1 cellular context compared by ENCODE assay signal in genomic region chr12:95942532-95943230, GRCh38.
A peak's percentile ranks its signal among the peaks of the same experiment; 100 is the strongest.
TF ChIP-seq lines count a peak whose summit lies in the region.

CCDC38 (minus strand) TSS chr12:95942614; CDS start chr12:95936509, 6,105 bp downstream.

TF ChIP-seq in HepG2, 621 proteins besides CTCF, POLR2A, EP300 and RAD21 (continued from another document and continues in another):
- TF ChIP-seq RNF219 (CRISPR knock-in tag; IDR thresholded peaks at IDR 0.05) (no peak), POLR2G (IDR thresholded peaks at IDR 0.05; ENCODE audit: low read depth, low read length) (peak; percentile 73), THAP8 (CRISPR knock-in tag; IDR thresholded peaks at IDR 0.05; ENCODE audit: borderline replicate concordance) (peak; percentile 70; the same call in 1 of the 2 replicates), ZNF576 (CRISPR knock-in tag; IDR thresholded peaks at IDR 0.05) (no peak), PATZ1 (CRISPR knock-in tag; IDR thresholded peaks at IDR 0.05) (peak; percentile 62), REL (CRISPR knock-in tag; conservative IDR thresholded peaks at IDR 0.05) (0 out of 2 replicates have a peak, but pooled peaks have one; percentile 3), FOXK1 (CRISPR knock-in tag; IDR thresholded peaks at IDR 0.05; ENCODE audit: borderline replicate concordance, low read depth) (0 out of 2 replicates have a peak, but pooled peaks have one; percentile 24), NR2F6 (IDR thresholded peaks at IDR 0.05) (peak; percentile 54), NR2F6 (CRISPR knock-in tag; IDR thresholded peaks at IDR 0.05) (peak; percentile 6), HIC2 (CRISPR knock-in tag; IDR thresholded peaks at IDR 0.05; ENCODE audit: low read depth) (peak; percentile 37; the same call in 1 of the 2 replicates), THAP9 (CRISPR knock-in tag; IDR thresholded peaks at IDR 0.05; ENCODE audit: borderline replicate concordance) (peak; percentile 32; the same call in 1 of the 2 replicates), ZNF558 (CRISPR knock-in tag; IDR thresholded peaks at IDR 0.05; ENCODE audit: borderline replicate concordance) (peak; percentile 86; the same call in 1 of the 2 replicates), ZNF816 (CRISPR knock-in tag; IDR thresholded peaks at IDR 0.05; ENCODE audit: borderline replicate concordance) (peak; percentile 16), SOX13 (IDR thresholded peaks at IDR 0.05) (no peak), SOX13 (CRISPR knock-in tag; conservative IDR thresholded peaks at IDR 0.05 in 1 of 2, IDR thresholded peaks at IDR 0.05 in 1 of 2) (peak in 1 of 2 experiments; percentile 42; a peak in 1 of 4 replicates), CREM (IDR thresholded peaks at IDR 0.05) (peak; percentile 18; the same call in 1 of the 2 replicates), CREM (CRISPR knock-in tag; IDR thresholded peaks at IDR 0.05) (no peak), ZNF280B (CRISPR knock-in tag; IDR thresholded peaks at IDR 0.05; ENCODE audit: borderline replicate concordance) (peak; percentile 19; the same call in 1 of the 2 replicates), ZNF430 (CRISPR knock-in tag; IDR thresholded peaks at IDR 0.05) (peak; percentile 13; the same call in 1 of the 2 replicates), ZNF552 (CRISPR knock-in tag; IDR thresholded peaks at IDR 0.05; ENCODE audit: borderline replicate concordance) (0 out of 2 replicates have a peak, but pooled peaks have one; percentile 10), E2F1 (CRISPR knock-in tag; IDR thresholded peaks at IDR 0.05) (peak; percentile 30; the same call in 1 of the 2 replicates), YY1 (IDR thresholded peaks at IDR 0.05; ENCODE audit: insufficient read depth, insufficient replicate concordance, low read depth, low read length) (peak; percentile 50), PCBP1 (IDR thresholded peaks at IDR 0.05; ENCODE audit: borderline replicate concordance, low read depth, low read length) (no peak), SRY (CRISPR knock-in tag; IDR thresholded peaks at IDR 0.05) (peak; percentile 57), MEIS2 (CRISPR knock-in tag; IDR thresholded peaks at IDR 0.05) (peak; percentile 62; the same call in 1 of the 2 replicates), ZNF841 (CRISPR knock-in tag; IDR thresholded peaks at IDR 0.05; ENCODE audit: borderline replicate concordance) (0 out of 2 replicates have a peak, but pooled peaks have one; percentile 52), SMARCE1 (IDR thresholded peaks at IDR 0.05; ENCODE audit: borderline replicate concordance) (no peak), ZNF589 (CRISPR knock-in tag; conservative IDR thresholded peaks at IDR 0.05) (peak; percentile 82), ZBTB43 (CRISPR knock-in tag; conservative IDR thresholded peaks at IDR 0.05) (0 out of 2 replicates have a peak, but pooled peaks have one; percentile 56), SSRP1 (CRISPR knock-in tag; IDR thresholded peaks at IDR 0.05) (peak; percentile 64; the same call in 1 of the 2 replicates), HNRNPH1 (optimal IDR thresholded peaks at IDR 0.05; ENCODE audit: low read depth, low read length) (peak; percentile 53), ZNF224 (CRISPR knock-in tag; IDR thresholded peaks at IDR 0.05) (peak; percentile 65; the same call in 1 of the 2 replicates), TAF1 (CRISPR knock-in tag; IDR thresholded peaks at IDR 0.05) (peak; percentile 63), RCOR2 (CRISPR knock-in tag; IDR thresholded peaks at IDR 0.05) (peak; percentile 51), PHF8 (CRISPR knock-in tag; IDR thresholded peaks at IDR 0.05) (peak; percentile 76), ZNF570 (CRISPR knock-in tag; IDR thresholded peaks at IDR 0.05; ENCODE audit: borderline replicate concordance) (no peak), ZC3H4 (CRISPR knock-in tag; IDR thresholded peaks at IDR 0.05; ENCODE audit: borderline replicate concordance) (peak; percentile 49; the same call in 1 of the 2 replicates), CCAR2 (optimal IDR thresholded peaks at IDR 0.05; ENCODE audit: low read depth, low read length) (peak; percentile 33), PHF21A (CRISPR knock-in tag; IDR thresholded peaks at IDR 0.05) (peak; percentile 77), PRDM15 (CRISPR knock-in tag; IDR thresholded peaks at IDR 0.05) (0 out of 2 replicates have a peak, but pooled peaks have one; percentile 18), KLF11 (CRISPR knock-in tag; IDR thresholded peaks at IDR 0.05) (0 out of 2 replicates have a peak, but pooled peaks have one; percentile 53), IRF2 (CRISPR knock-in tag; IDR thresholded peaks at IDR 0.05) (peak; percentile 35; the same call in 1 of the 2 replicates), ZNF749 (CRISPR knock-in tag; IDR thresholded peaks at IDR 0.05; ENCODE audit: borderline replicate concordance) (no peak), HDAC1 (CRISPR knock-in tag; IDR thresholded peaks at IDR 0.05) (no peak; the same call in 1 of the 2 replicates), GATA4 (IDR thresholded peaks at IDR 0.05; ENCODE audit: borderline replicate concordance, low read depth) (0 out of 2 replicates have a peak, but pooled peaks have one; percentile 12), MAFF (IDR thresholded peaks at IDR 0.05; ENCODE audit: low read depth, low read length) (no peak)
